8 cellular contexts compared by ENCODE assay signal in the genomic region with DNA sequence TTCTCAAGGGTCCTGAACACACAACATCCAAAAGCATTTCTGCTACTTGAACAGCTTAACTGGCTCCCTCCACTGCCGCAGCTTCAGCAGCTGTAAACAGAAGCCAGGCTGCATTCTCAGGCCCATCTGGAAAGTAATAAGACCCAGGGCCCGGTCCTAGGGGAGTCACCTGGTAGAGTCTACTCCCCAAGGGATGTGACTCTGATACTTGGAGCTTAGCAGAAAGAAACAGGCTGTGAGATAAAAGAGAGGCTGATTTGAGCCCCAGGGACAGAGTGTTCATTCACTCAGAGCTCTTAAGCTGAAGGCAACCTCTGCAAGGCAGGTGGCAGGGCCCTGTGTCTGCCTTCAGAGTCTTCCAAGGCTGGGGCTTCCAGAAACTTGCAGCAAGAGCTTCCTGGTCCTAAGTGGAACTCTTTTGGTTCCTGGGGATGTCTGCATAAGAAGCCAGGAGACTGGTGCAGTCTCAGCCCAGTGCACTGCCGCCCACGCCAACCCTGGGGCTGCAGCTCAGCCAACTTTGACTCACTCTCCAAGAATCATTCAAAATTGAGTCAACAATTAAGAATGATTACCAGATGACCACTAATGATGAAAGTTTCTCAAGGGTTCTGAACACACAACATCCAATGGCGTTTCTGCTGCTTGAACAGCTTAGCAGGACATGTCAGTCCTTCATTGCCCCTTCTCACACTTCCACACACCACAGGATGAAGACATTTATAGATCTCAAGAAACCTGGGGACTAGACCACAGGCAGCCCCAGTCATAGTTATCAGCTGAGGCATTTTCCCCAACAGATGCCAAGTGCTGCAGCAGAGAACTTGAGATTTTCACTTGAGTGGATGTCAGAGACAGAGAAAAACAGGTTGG.
DNase-seq lines count a peak whose midpoint lies in the region; ATAC-seq and TF ChIP-seq lines count a peak whose summit lies in the region.
"Had no signal": no experiment of that assay in that cellular context is flagged by ENCODE, and none has a peak within 500 bp of the region (broad histone marks: within the 10 kb centered on the region; RNA-seq: fewer than 3 reads in every experiment).

No MANE protein-coding gene starts in this region.

- ATAC-seq in GM21381 (IDR thresholded peaks at IDR 0.05; ENCODE audit: unreplicated experiment), result peak; percentile 68

- H3K4me3 ChIP-seq in epithelial cell of proximal tubule (ENCODE audit: low read depth, low read length), result no peak overlapping the region
- H3K4me3 ChIP-seq: SK-N-MC had no signal

- H3K36me3 Mint-ChIP-seq in activated naive CD4-positive, alpha-beta T cell treated with anti-CD3 and anti-CD28 coated beads, Interleukin-2, amount 10 ng/mL, durations not matched to agents 7 days and 5 days, result no peaks in the 10 kb centered on the region

- H3K27ac Mint-ChIP-seq in activated naive CD4-positive, alpha-beta T cell treated with anti-CD3 and anti-CD28 coated beads, Interleukin-2, amount 10 ng/mL, durations not matched to agents 7 days and 5 days, result no peak overlapping the region

- CTCF ChIA-PET in activated naive CD4-positive, alpha-beta T cell treated with anti-CD3 and anti-CD28 coated beads, Interleukin-2, amount 10 ng/mL, durations not matched to agents 7 days and 5 days (lab: Charles Lee), result interaction anchor here (1.1 kb wide), 1 partner anchor 8 kb away, joined by 3 read pairs; no protein-coding TSS in a partner anchor

- DNase-seq in HPDE6-E6E7 (ENCODE audit: extremely low spot score) (peak; percentile 58), epithelial cell of proximal tubule (ENCODE audit: low read depth) (peak; percentile 97), stromal cell of bone marrow (ENCODE audit: low read depth) (peak; percentile 86), putamen (ENCODE audit: low spot score) (no peak), retina (no peak)
- no peak for DNase-seq in activated naive CD4-positive, alpha-beta T cell treated with anti-CD3 and anti-CD28 coated beads, Interleukin-2, amount 10 ng/mL, durations not matched to agents 7 days and 5 days

- H3K4me3 Mint-ChIP-seq in activated naive CD4-positive, alpha-beta T cell treated with anti-CD3 and anti-CD28 coated beads, Interleukin-2, amount 10 ng/mL, durations not matched to agents 7 days and 5 days, result no peak overlapping the region

- H3K9me3 Mint-ChIP-seq in activated naive CD4-positive, alpha-beta T cell treated with anti-CD3 and anti-CD28 coated beads, Interleukin-2, amount 10 ng/mL, durations not matched to agents 7 days and 5 days, result no peaks in the 10 kb centered on the region

- H3K4me1 Mint-ChIP-seq in activated naive CD4-positive, alpha-beta T cell treated with anti-CD3 and anti-CD28 coated beads, Interleukin-2, amount 10 ng/mL, durations not matched to agents 7 days and 5 days, result no peaks in the 10 kb centered on the region

- peaks cover 5% of the 10 kb centered on the region for H3K27me3 Mint-ChIP-seq in activated naive CD4-positive, alpha-beta T cell treated with anti-CD3 and anti-CD28 coated beads, Interleukin-2, amount 10 ng/mL, durations not matched to agents 7 days and 5 days

- no peak for TF ChIP-seq CTCF in epithelial cell of proximal tubule (conservative IDR thresholded peaks at IDR 0.05; ENCODE audit: low read depth, low read length)

Comparison
In these comparisons a context has a peak if more than half of its experiments do, and no peak if none do; other contexts are left out.
1. DNase-seq: peak in HPDE6-E6E7 (single experiment), epithelial cell of proximal tubule (single experiment) and stromal cell of bone marrow (single experiment); none in putamen (single experiment), retina (single experiment) and activated naive CD4-positive, alpha-beta T cell treated with anti-CD3 and anti-CD28 coated beads, Interleukin-2, amount 10 ng/mL, durations not matched to agents 7 days and 5 days (single experiment).